25 cellular contexts compared by ENCODE assay signal in genomic region chr15:101523560-101523940, GRCh38. TPM values are rescaled to one million over a fixed set of nuclear protein-coding genes. Genes with fewer than 3 reads are reported as not detected.
DNase-seq lines count a peak whose midpoint lies in the region; ATAC-seq and TF ChIP-seq lines count a peak whose summit lies in the region.
"Had no signal": no experiment of that assay in that cellular context is flagged by ENCODE, and none has a peak within 500 bp of the region (broad histone marks: within the 10 kb centered on the region; RNA-seq: fewer than 3 reads in every experiment).

No MANE protein-coding gene starts in this region.

- H3K9ac ChIP-seq in BLaER1 treated with 17β-estradiol and CSF1 and Interleukin-3, amounts not matched to agents 10 nM and 100 nM = no peak overlapping the region
- H3K9ac ChIP-seq in HCT116 (ENCODE audit: low read length) = no peak overlapping the region

- peaks cover 0 to 27% (median 0%) of the 10 kb centered on the region in 11 experiments; a peak in 10 of 22 replicates for H3K27me3 ChIP-seq in BLaER1 treated with 17β-estradiol and CSF1 and Interleukin-3, amounts not matched to agents 10 nM and 100 nM
- no peaks in the 10 kb centered on the region for H3K27me3 ChIP-seq in HCT116 (ENCODE audit: insufficient read depth, low read length)
- peaks cover 15% of the 10 kb centered on the region for H3K27me3 ChIP-seq in A673 (replicated peaks; ENCODE audit: insufficient read depth, low read depth, low read length, poor library complexity)

- CTCF ChIA-PET in HCT116 (lab: Charles Lee) (no interaction called here), T-cell (lab: Charles Lee) (no interaction called here), A673 (lab: Charles Lee) (no interaction called here)

- POLR2A ChIA-PET in HCT116 (lab: Charles Lee) = no interaction called here
- POLR2A ChIA-PET in T-cell (lab: Charles Lee) = no interaction called here
- POLR2A ChIA-PET in A673 (lab: Charles Lee; ENCODE audit: low non-redundant PET) = no interaction called here

- H2AFZ ChIP-seq in HCT116 (ENCODE audit: low read depth, low read length, poor library complexity, severe bottlenecking) = no peak overlapping the region

- peaks cover 16 to 33% of the 10 kb centered on the region in 2 donors for H3K27me3 Mint-ChIP-seq in T-cell

- peaks cover 54 to 84% (median 81%) of the 10 kb centered on the region in 10 experiments for H3K4me1 ChIP-seq in BLaER1 treated with 17β-estradiol and CSF1 and Interleukin-3, amounts not matched to agents 10 nM and 100 nM
- peaks cover 2 to 13% of the 10 kb centered on the region in 2 experiments; a peak in 1 of 4 replicates for H3K4me1 ChIP-seq in HCT116 (ENCODE audit: control insufficient read depth in 1 of 2, insufficient read depth in 2 of 2, low read length in 2 of 2)
- peaks cover 6% of the 10 kb centered on the region for H3K4me1 ChIP-seq in A673 (ENCODE audit: insufficient read depth, low read length, poor library complexity, severe bottlenecking)

- 0 out of 22 replicates have a peak, but pooled peaks cover 0 to under 1% (median 0%) of the 10 kb centered on the region in 11 experiments for H4K20me1 ChIP-seq in BLaER1 treated with 17β-estradiol and CSF1 and Interleukin-3, amounts not matched to agents 10 nM and 100 nM
- H4K20me1 ChIP-seq in HCT116 (ENCODE audit: insufficient read depth) = no peaks in the 10 kb centered on the region

- no peak for DNase-seq in HCT116 (ENCODE audit: low read depth, low spot score)
- DNase-seq in hypothalamus (lab: John Stamatoyannopoulos, UW) = peak in 36 of 51 donors; percentile 26 to 91 (median 72)
- peak; percentile 73 for DNase-seq in occipital lobe (lab: John Stamatoyannopoulos, UW)
- no peak for DNase-seq in HPDE6-E6E7 (ENCODE audit: extremely low spot score)
- DNase-seq in T-cell = no peak
- no peak for DNase-seq in A673 (ENCODE audit: low spot score)
- DNase-seq: DMS153, esophagus squamous epithelium, GDM1, Kasumi-1, mesendoderm, natural killer cell, NCI-H2029, NCI-H226, NCI-H82, OCI-M1, Right ventricle myocardium superior had no signal

- peak overlapping the region in 9 of 11 experiments; percentile 52 to 93 (median 83); a peak in 18 of 22 replicates for H3K4me2 ChIP-seq in BLaER1 treated with 17β-estradiol and CSF1 and Interleukin-3, amounts not matched to agents 10 nM and 100 nM
- H3K4me2 ChIP-seq in HCT116 (ENCODE audit: low read length) = no peak overlapping the region

- peak overlapping the region in 3 of 11 experiments; percentile 14 to 25 (median 15); a peak in 2 of 22 replicates for H3K27ac ChIP-seq in BLaER1 treated with 17β-estradiol and CSF1 and Interleukin-3, amounts not matched to agents 10 nM and 100 nM
- H3K27ac ChIP-seq in HCT116 (ENCODE audit: low read depth, low read length) (no peak overlapping the region), A673 (ENCODE audit: low read depth, low read length, poor library complexity, severe bottlenecking) (no peak overlapping the region)
- H3K27ac ChIP-seq: esophagus squamous epithelium, gastroesophageal sphincter, thoracic aorta had no signal

- intact Hi-C loops in HCT116 (cut with micrococcal nuclease) (no loop called here), A673 (cut with micrococcal nuclease; ENCODE audit: unreplicated experiment) (no loop called here)

- peaks cover 7 to 9% (median 7%) of the 10 kb centered on the region in 3 donors for H3K4me1 Mint-ChIP-seq in T-cell

- no peaks in the 10 kb centered on the region for H3K36me3 ChIP-seq in BLaER1 treated with 17β-estradiol and CSF1 and Interleukin-3, amounts not matched to agents 10 nM and 100 nM
- H3K36me3 ChIP-seq in HCT116 (ENCODE audit: control insufficient read depth in 1 of 2, insufficient read depth in 2 of 2, low read length in 2 of 2) (no peaks in the 10 kb centered on the region), A673 (ENCODE audit: insufficient read depth, low read length, poor library complexity, severe bottlenecking) (no peaks in the 10 kb centered on the region)
- H3K36me3 ChIP-seq: esophagus squamous epithelium, gastroesophageal sphincter, thoracic aorta had no signal

- peaks cover 3 to 12% (median 7%) of the 10 kb centered on the region in 3 donors for H3K9me3 Mint-ChIP-seq in T-cell

- RAD21 ChIA-PET in HCT116 (lab: Charles Lee; ENCODE audit: low non-redundant PET in 1 of 2, low total read pairs in 2 of 2, uncharacterized antibody in 2 of 2, unreplicated experiment in 2 of 2) = no interaction called here

- H3K9me3 ChIP-seq in BLaER1 treated with 17β-estradiol and CSF1 and Interleukin-3, amounts not matched to agents 10 nM and 100 nM (replicated peaks in 1 of 11) = peaks cover 2 to 21% (median 17%) of the 10 kb centered on the region in 11 experiments
- H3K9me3 ChIP-seq in HCT116 (ENCODE audit: control insufficient read depth in 1 of 2, insufficient read depth in 1 of 2, low read depth in 1 of 2, low read length in 2 of 2) (no peaks in the 10 kb centered on the region), A673 (ENCODE audit: low read depth, low read length, poor library complexity, severe bottlenecking) (no peaks in the 10 kb centered on the region)

- no peak overlapping the region for H3K27ac Mint-ChIP-seq in T-cell
- H3K27ac Mint-ChIP-seq: activated naive CD4-positive, alpha-beta T cell treated with anti-CD3 and anti-CD28 coated beads, Interleukin-2, amount 50 U/mL, for 72 hours; activated T-helper 1 cell treated with anti-CD3 and anti-CD28 coated beads, Interleukin-12 subunit alpha, Interleukin-12 subunit beta, Interleukin-2, Interleukin-4 antibody, amounts not matched to agents 30 ng/mL and 10 ng/mL and 1 ng/mL, durations not matched to agents 14 hours and 24 hours and 36 hours; CD8-positive, alpha-beta T cell; natural killer cell; progenitor cell of endocrine pancreas had no signal

- H3K36me3 Mint-ChIP-seq in T-cell = no peaks in the 10 kb centered on the region
- H3K36me3 Mint-ChIP-seq: CD8-positive, alpha-beta T cell; natural killer cell had no signal

- no peak for TF ChIP-seq POLR2A in HCT116 (IDR thresholded peaks at IDR 0.05; ENCODE audit: borderline replicate concordance, extremely low read depth, insufficient read depth, insufficient read length)

- ATAC-seq in HCT116 (peak; percentile 54), HG02642 (IDR thresholded peaks at IDR 0.05; ENCODE audit: poor library complexity, unreplicated experiment) (no peak), T-cell (replicated peaks in 1 of 4) (no peak)
- ATAC-seq: activated naive CD4-positive, alpha-beta T cell treated with anti-CD3 and anti-CD28 coated beads, Interleukin-2, amount 50 U/mL, for 72 hours; CD8-positive, alpha-beta T cell; gastroesophageal sphincter; natural killer cell had no signal

- TF ChIP-seq CTCF in HCT116 (IDR thresholded peaks at IDR 0.05 in 2 of 3, conservative IDR thresholded peaks at IDR 0.05 in 1 of 3; ENCODE audit: borderline replicate concordance in 1 of 3, insufficient read depth in 1 of 3, low read depth in 2 of 3, low read length in 2 of 3) (no peak), A673 (conservative IDR thresholded peaks at IDR 0.05; ENCODE audit: low read depth, low read length) (no peak)

- H3K79me2 ChIP-seq in HCT116 (ENCODE audit: insufficient read depth, low read length) = no peaks in the 10 kb centered on the region

- TF ChIP-seq RAD21 in HCT116 (IDR thresholded peaks at IDR 0.05; ENCODE audit: low read depth) = no peak

- H3K9me2 ChIP-seq in HCT116 (ENCODE audit: insufficient read depth) = no peaks in the 10 kb centered on the region

- no TSS peak for BruUV-seq in HCT116 (replicated peaks; lab: Mats Ljungman, UMichigan)
- no TSS peak for BruUV-seq in A673 (replicated peaks; lab: Mats Ljungman, UMichigan)

- H3K4me3 ChIP-seq in BLaER1 treated with 17β-estradiol and CSF1 and Interleukin-3, amounts not matched to agents 10 nM and 100 nM = no peak overlapping the region
- no peak overlapping the region for H3K4me3 ChIP-seq in HCT116 (replicated peaks in 1 of 2; ENCODE audit: low read depth in 1 of 2, low read length in 2 of 2)
- H3K4me3 ChIP-seq in A673 (ENCODE audit: low read depth, low read length, poor library complexity, severe bottlenecking) = no peak overlapping the region
- H3K4me3 ChIP-seq: esophagus squamous epithelium, gastroesophageal sphincter, thoracic aorta had no signal

- H3K4me3 Mint-ChIP-seq in T-cell = no peak overlapping the region
- H3K4me3 Mint-ChIP-seq: activated T-helper 1 cell treated with anti-CD3 and anti-CD28 coated beads, Interleukin-12 subunit alpha, Interleukin-12 subunit beta, Interleukin-2, Interleukin-4 antibody, amounts not matched to agents 30 ng/mL and 10 ng/mL and 1 ng/mL, durations not matched to agents 14 hours and 24 hours and 36 hours; CD8-positive, alpha-beta T cell; natural killer cell had no signal

TF ChIP-seq in HCT116, 20 proteins besides CTCF, POLR2A, EP300 and RAD21:
- TF ChIP-seq TCF7L2 (IDR thresholded peaks at IDR 0.05; ENCODE audit: borderline replicate concordance, extremely low read depth, insufficient read depth, insufficient read length) (no peak), ZBTB33 (IDR thresholded peaks at IDR 0.05; ENCODE audit: extremely low read depth, insufficient replicate concordance, low read length) (no peak), ZNF274 (IDR thresholded peaks at IDR 0.05; ENCODE audit: low read depth, low read length) (no peak)

RNA-seq across cellular contexts. Expression of gene PCSK6, which starts 34.0 kb away (rescaled TPM):
- total RNA-seq in HCT116 (2021; ENCODE audit: unreplicated experiment) (13.5 TPM), occipital lobe (15.4 TPM), T-cell (1 to 10 TPM in 4 of 5 donors, under 1 TPM in 1; 0.16 to 2.2 (median 1.3) TPM), A673 (2021) (2.6 and 4.3 TPM in 2 replicates)
- polyA plus RNA-seq in HCT116 (2012) = 17.4 and 19.5 TPM in 2 replicates

Comparison
In these comparisons a context has a peak if more than half of its experiments do, and no peak if none do; other contexts are left out.
1. DNase-seq: peak in hypothalamus (36 of 51) and occipital lobe (single experiment); none in HCT116 (single experiment), HPDE6-E6E7 (single experiment), T-cell (0 of 34) and A673 (single experiment).